27 cellular contexts compared by ENCODE assay signal in the genomic region with DNA sequence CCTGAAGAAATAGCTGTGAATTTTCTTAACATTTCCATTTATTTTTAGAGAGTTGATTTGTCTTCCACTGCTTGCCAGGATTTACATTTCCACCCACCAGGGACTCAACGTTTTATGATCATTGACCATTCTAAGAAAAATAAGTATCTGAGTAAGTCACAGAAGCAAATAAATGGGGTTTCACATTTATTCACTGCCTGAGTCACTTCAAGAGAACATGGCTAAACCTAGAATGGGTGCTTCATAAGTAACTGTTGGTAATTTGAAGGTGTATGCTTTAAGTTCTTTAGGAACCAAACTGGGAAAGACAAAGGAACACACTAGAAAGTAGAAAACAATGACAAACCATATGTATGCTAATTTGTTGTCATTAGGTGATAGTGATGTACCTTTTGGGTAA. TPM values are rescaled to one million over a fixed set of nuclear protein-coding genes. Genes with fewer than 3 reads are reported as not detected.
"Had no signal": no experiment of that assay in that cellular context is flagged by ENCODE, and none has a peak within 500 bp of the region (broad histone marks: within the 10 kb centered on the region; RNA-seq: fewer than 3 reads in every experiment).

No MANE protein-coding gene starts in this region.

- H3K4me3 ChIP-seq: lower lobe of right lung, neural progenitor cell, psoas muscle, right atrium auricular region, right lobe of liver, smooth muscle cell, transverse colon, upper lobe of left lung, vagina had no signal

- H3K79me2 ChIP-seq: parathyroid adenoma had no signal

- H3K4me1 ChIP-seq: lower lobe of right lung, neural progenitor cell, parathyroid adenoma, psoas muscle, right atrium auricular region, right lobe of liver, transverse colon, upper lobe of left lung, vagina had no signal

- H3K9ac ChIP-seq: neural progenitor cell, parathyroid adenoma had no signal

- H3K9me3 ChIP-seq: lower lobe of right lung, neutrophil, psoas muscle, right atrium auricular region, right lobe of liver, transverse colon, upper lobe of left lung, vagina had no signal

- ATAC-seq: left cardiac atrium; lower lobe of right lung; naive thymus-derived CD8-positive, alpha-beta T cell; psoas muscle; stimulated activated memory B cell treated with anti-CD40 and anti-IgM and Interleukin-4, amounts not matched to agents 10 μg/mL and 1 μg/mL and 100 μg/mL, for 72 hours; stimulated activated naive CD8-positive, alpha-beta T cell treated with anti-CD3 and anti-CD28 coated beads, Interleukin-15, amount 100 ng/mL, for 72 hours had no signal

- H2AFZ ChIP-seq: neural progenitor cell, parathyroid adenoma had no signal

- H3K27ac ChIP-seq: lower lobe of right lung, neural progenitor cell, neutrophil, parathyroid adenoma, psoas muscle, right atrium auricular region, right lobe of liver, transverse colon, upper lobe of left lung, vagina had no signal

- H3K36me3 ChIP-seq: lower lobe of right lung, neural progenitor cell, neutrophil, right atrium auricular region, right lobe of liver, transverse colon, upper lobe of left lung, vagina had no signal

- H3K27me3 ChIP-seq: neural progenitor cell, neutrophil, right atrium auricular region, transverse colon, upper lobe of left lung, vagina had no signal

- H3K4me2 ChIP-seq: neural progenitor cell, smooth muscle cell had no signal

- DNase-seq: hippocampal formation; kidney glomerular epithelial cell; left cardiac atrium; lower lobe of right lung; mammary epithelial cell; mesenchymal stem cell; naive thymus-derived CD8-positive, alpha-beta T cell; occipital lobe; psoas muscle; right lobe of liver; stimulated activated CD4-positive, alpha-beta T cell treated with anti-CD3 and anti-CD28 coated beads, Interleukin-1b, Interleukin-23, amount 100 ng/mL, for 48 hours; stimulated activated CD4-positive, alpha-beta T cell treated with anti-CD3 and anti-CD28 coated beads, Interleukin-2, amount 100 ng/mL, for 48 hours; stimulated activated CD4-positive, alpha-beta T cell treated with anti-CD3 and anti-CD28 coated beads, Interleukin-4, amount 100 ng/mL, for 4 hours; stimulated activated CD8-positive, alpha-beta memory T cell treated with anti-CD3 and anti-CD28 coated beads, Interleukin-4, amount 100 ng/mL, for 48 hours; stimulated activated naive CD4-positive, alpha-beta T cell treated with Interleukin-2 at 50 U/mL for 16 hours; stimulated activated naive CD8-positive, alpha-beta T cell treated with anti-CD3 and anti-CD28 coated beads, Interleukin-15, amount 100 ng/mL, for 72 hours; substantia nigra; transverse colon; upper lobe of left lung had no signal

RNA-seq across cellular contexts. Expression of gene GRIA3, which starts 43.2 kb away (rescaled TPM):
- total RNA-seq: naive thymus-derived CD8-positive, alpha-beta T cell; osteocyte had no signal
